8 cellular contexts compared by ENCODE assay signal in genomic region chr7:34759477-34760125, GRCh38.
DNase-seq lines count a peak whose midpoint lies in the region; ATAC-seq and TF ChIP-seq lines count a peak whose summit lies in the region.

No MANE protein-coding gene starts in this region.

- H3K36me3 ChIP-seq in MM.1S (replicated peaks; ENCODE audit: insufficient read depth, low read length), result no peaks in the 10 kb centered on the region
- no peaks in the 10 kb centered on the region for H3K36me3 ChIP-seq in naive thymus-derived CD4-positive, alpha-beta T cell (ENCODE audit: control insufficient read depth in 2 of 3, insufficient read depth in 3 of 3, low read length in 3 of 3)

- no peak overlapping the region for H3K27ac Mint-ChIP-seq in effector memory CD8-positive, alpha-beta T cell
- H3K27ac Mint-ChIP-seq in naive thymus-derived CD4-positive, alpha-beta T cell, result no peak overlapping the region

- no peak overlapping the region for H3K4me3 ChIP-seq in MM.1S (ENCODE audit: low read length)
- no peak overlapping the region for H3K4me3 ChIP-seq in naive thymus-derived CD4-positive, alpha-beta T cell (ENCODE audit: low read length)

- H3K4me1 ChIP-seq in MM.1S (ENCODE audit: low read length), result peaks cover 38% of the 10 kb centered on the region
- H3K4me1 ChIP-seq in naive thymus-derived CD4-positive, alpha-beta T cell (ENCODE audit: control insufficient read depth in 2 of 2, insufficient read depth in 2 of 2, low read length in 2 of 2), result no peaks in the 10 kb centered on the region

- H3K9me3 Mint-ChIP-seq in effector memory CD8-positive, alpha-beta T cell, result no peaks in the 10 kb centered on the region
- no peaks in the 10 kb centered on the region for H3K9me3 Mint-ChIP-seq in naive thymus-derived CD4-positive, alpha-beta T cell

- CTCF ChIA-PET in naive thymus-derived CD4-positive, alpha-beta T cell (lab: Charles Lee), result no interaction called here

- H3K9me2 ChIP-seq in MM.1S (replicated peaks; ENCODE audit: insufficient read depth, low read length), result no peaks in the 10 kb centered on the region

- H4K20me1 ChIP-seq in MM.1S (ENCODE audit: insufficient read depth, low read length), result no peaks in the 10 kb centered on the region

- H3K27ac ChIP-seq in MM.1S (ENCODE audit: low read length) (no peak overlapping the region), VCaP (no peak overlapping the region)
- H3K27ac ChIP-seq in naive thymus-derived CD4-positive, alpha-beta T cell (ENCODE audit: low read depth, low read length), result no peak overlapping the region

- intact Hi-C loops in Right ventricle myocardium superior (cut with DNase I), result no loop called here
- intact Hi-C loops in Right ventricle myocardium inferior (cut with DNase I), result loop anchor here (10.0 kb wide), 1 partner anchor 275 kb away; the partner anchor contains the start of gene DPY19L1
- intact Hi-C loops in naive thymus-derived CD4-positive, alpha-beta T cell (cut with micrococcal nuclease), result no loop called here
- intact Hi-C loops in posterior vena cava (cut with DNase I), result no loop called here

- H3K4me3 Mint-ChIP-seq in effector memory CD8-positive, alpha-beta T cell, result no peak overlapping the region
- H3K4me3 Mint-ChIP-seq in naive thymus-derived CD4-positive, alpha-beta T cell, result no peak overlapping the region

- H3K4me2 ChIP-seq in MM.1S (ENCODE audit: low read depth, low read length), result peak overlapping the region; percentile 42; the same call in 1 of the 2 replicates

- no peaks in the 10 kb centered on the region for H3K79me2 ChIP-seq in MM.1S (ENCODE audit: low read length)

- H3K36me3 Mint-ChIP-seq in effector memory CD8-positive, alpha-beta T cell (ENCODE audit: insufficient read depth), result no peaks in the 10 kb centered on the region
- H3K36me3 Mint-ChIP-seq in naive thymus-derived CD4-positive, alpha-beta T cell, result no peaks in the 10 kb centered on the region

- H3K9ac ChIP-seq in MM.1S (ENCODE audit: low read length), result no peak overlapping the region

- TF ChIP-seq CTCF in MM.1S (IDR thresholded peaks at IDR 0.05; ENCODE audit: low read length) (peak; percentile 71), VCaP (conservative IDR thresholded peaks at IDR 0.05) (peak; percentile 78)

- POLR2A ChIA-PET in naive thymus-derived CD4-positive, alpha-beta T cell (lab: Charles Lee), result no interaction called here

- DNase-seq in Right ventricle myocardium superior (no peak), Right ventricle myocardium inferior (ENCODE audit: missing footprints) (no peak), MM.1S (peak; percentile 42), iris pigment epithelial cell (ENCODE audit: low read depth) (peak; percentile 50), posterior vena cava (ENCODE audit: low spot score) (no peak)
- DNase-seq in effector memory CD8-positive, alpha-beta T cell, result no peak
- no peak for DNase-seq in naive thymus-derived CD4-positive, alpha-beta T cell

- peaks cover 0 to 3% of the 10 kb centered on the region in 2 donors for H3K4me1 Mint-ChIP-seq in effector memory CD8-positive, alpha-beta T cell (ENCODE audit: low read depth in 2 of 2)
- H3K4me1 Mint-ChIP-seq in naive thymus-derived CD4-positive, alpha-beta T cell, result no peaks in the 10 kb centered on the region

- peak overlapping the region; percentile 59 for H2AFZ ChIP-seq in MM.1S (ENCODE audit: low read length)

- ATAC-seq in Right ventricle myocardium superior (ENCODE audit: poor library complexity) (peak; percentile 51), Right ventricle myocardium inferior (no peak)
- ATAC-seq in effector memory CD8-positive, alpha-beta T cell (replicated peaks), result no peak
- ATAC-seq in naive thymus-derived CD4-positive, alpha-beta T cell, result no peak

- H3K9me3 ChIP-seq in MM.1S (replicated peaks; ENCODE audit: insufficient read depth, low read length), result no peaks in the 10 kb centered on the region
- H3K9me3 ChIP-seq in naive thymus-derived CD4-positive, alpha-beta T cell (ENCODE audit: control insufficient read depth in 2 of 3, low read length in 3 of 3), result no peaks in the 10 kb centered on the region

- peaks cover 20 to 33% of the 10 kb centered on the region in 2 donors for H3K27me3 Mint-ChIP-seq in effector memory CD8-positive, alpha-beta T cell
- peaks cover 0 to 30% (median 11%) of the 10 kb centered on the region in 5 donors for H3K27me3 Mint-ChIP-seq in naive thymus-derived CD4-positive, alpha-beta T cell

- no peaks in the 10 kb centered on the region for H3K27me3 ChIP-seq in MM.1S (replicated peaks; ENCODE audit: insufficient read depth, low read length)
- H3K27me3 ChIP-seq in naive thymus-derived CD4-positive, alpha-beta T cell (ENCODE audit: control insufficient read depth in 2 of 2, insufficient read depth in 2 of 2, low read length in 2 of 2), result peaks cover 3 to 5% of the 10 kb centered on the region in 2 donors

- peaks cover 18% of the 10 kb centered on the region for H3F3A ChIP-seq in MM.1S (ENCODE audit: insufficient read depth, low read length)

Comparison
In these comparisons a context has a peak if more than half of its experiments do, and no peak if none do; other contexts are left out.
1. DNase-seq: peak in MM.1S (single experiment) and iris pigment epithelial cell (single experiment); none in Right ventricle myocardium superior (single experiment), Right ventricle myocardium inferior (single experiment), effector memory CD8-positive, alpha-beta T cell (0 of 3), naive thymus-derived CD4-positive, alpha-beta T cell (0 of 9) and posterior vena cava (single experiment).